In the genomic region with DNA sequence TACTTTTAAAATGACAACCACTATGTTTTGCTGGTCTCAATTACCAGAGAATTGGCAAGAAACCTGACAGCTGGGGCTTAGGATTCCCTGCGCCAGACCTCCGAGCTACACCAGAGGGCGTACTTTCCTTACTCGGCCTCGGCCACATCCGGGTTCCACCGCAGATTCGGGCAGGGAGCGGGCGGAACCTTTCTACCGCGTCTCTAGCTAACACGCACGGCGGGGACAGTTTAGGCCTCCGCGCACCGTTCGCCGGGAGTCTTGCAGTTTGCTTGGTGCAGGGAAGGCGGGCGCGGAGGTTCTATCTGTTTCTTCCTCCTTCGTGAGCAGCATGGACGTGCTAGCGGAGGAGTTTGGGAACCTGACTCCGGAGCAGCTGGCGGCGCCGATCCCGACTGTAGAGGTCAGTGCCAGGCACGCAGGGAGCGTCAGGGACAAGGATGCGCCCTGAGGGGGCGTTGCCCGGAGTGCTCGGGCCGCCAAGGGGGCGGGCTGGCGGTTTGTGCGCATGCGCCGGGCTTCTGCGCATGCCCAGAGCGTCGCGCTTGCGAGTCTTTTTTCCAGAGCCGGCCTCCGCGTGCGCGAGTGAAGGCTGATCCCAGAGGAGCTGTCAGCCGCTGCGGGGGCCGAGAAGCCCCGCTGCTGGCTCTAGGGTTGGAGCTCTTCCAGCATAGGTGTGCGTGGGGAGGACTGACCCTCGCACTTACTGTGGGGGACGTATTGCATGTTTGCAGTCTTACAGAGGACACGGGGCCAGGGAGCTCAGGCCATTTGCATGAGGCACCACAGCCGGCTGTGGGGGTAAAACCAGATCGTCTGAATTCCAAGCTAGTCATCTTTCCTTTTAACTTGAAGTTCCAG, we compare ENCODE assay signal across 8 cellular contexts. TPM values are rescaled to one million over a fixed set of nuclear protein-coding genes. Genes with fewer than 3 reads are reported as not detected.
DNase-seq lines count a peak whose midpoint lies in the region; ATAC-seq and TF ChIP-seq lines count a peak whose summit lies in the region.

TSS of gene POLR3B (plus strand) at position 200 of the 861 bp plus-strand sequence. CDS start at position 332, 132 bp downstream.

- H3K36me3 ChIP-seq in Caco-2 (ENCODE audit: control insufficient read depth, insufficient read depth, low read length) (no peaks in the 10 kb centered on the region), endocrine pancreas (ENCODE audit: control insufficient read depth, insufficient read depth, low read length) (no peaks in the 10 kb centered on the region), mesendoderm (ENCODE audit: control insufficient read depth, insufficient read depth, low read length) (no peaks in the 10 kb centered on the region)

- peak within 1 kb of the TSS; percentile 94 for H3K56ac ChIP-seq in mesendoderm (ENCODE audit: low read length)

- peak within 1 kb of the TSS; percentile 35 for H3K4me2 ChIP-seq in mesendoderm (ENCODE audit: low read length)

- H3K79me2 ChIP-seq in mesendoderm (ENCODE audit: control insufficient read depth, insufficient read depth, low read length) = peaks cover 8% of the 10 kb centered on the region

- no peak within 1 kb of the TSS for H4K5ac ChIP-seq in mesendoderm (ENCODE audit: low read length)

- peak within 1 kb of the TSS; percentile 24 for H3K18ac ChIP-seq in mesendoderm (ENCODE audit: low read length)

- no peak within 1 kb of the TSS for H2AK5ac ChIP-seq in mesendoderm (ENCODE audit: low read length)

- H3K36me3 Mint-ChIP-seq in Caco-2 (ENCODE audit: insufficient read depth, unreplicated experiment) = peaks cover 17% of the 10 kb centered on the region
- H3K36me3 Mint-ChIP-seq in activated CD8-positive, alpha-beta memory T cell treated with anti-CD3 and anti-CD28 coated beads, Interleukin-2, amount 10 ng/mL, durations not matched to agents 7 days and 5 days = no peaks in the 10 kb centered on the region

- H3K27me3 ChIP-seq in Caco-2 (replicated peaks; ENCODE audit: control insufficient read depth, insufficient read depth, low read length) (no peaks in the 10 kb centered on the region), endocrine pancreas (ENCODE audit: control insufficient read depth, insufficient read depth, low read length) (no peaks in the 10 kb centered on the region), mesendoderm (ENCODE audit: insufficient read depth, low read length, poor library complexity) (no peaks in the 10 kb centered on the region)

- H3K9ac ChIP-seq in endocrine pancreas (ENCODE audit: control insufficient read depth, insufficient read depth, low read length) (peak within 1 kb of the TSS; percentile 97), mesendoderm (ENCODE audit: low read length) (peak within 1 kb of the TSS; percentile 86)

- peak within 1 kb of the TSS; percentile 41 for H3K4ac ChIP-seq in mesendoderm (ENCODE audit: low read depth, low read length)

- no peak within 1 kb of the TSS for H3K4me3 Mint-ChIP-seq in Caco-2 (ENCODE audit: unreplicated experiment)
- peak within 1 kb of the TSS; percentile 86 for H3K4me3 Mint-ChIP-seq in activated CD8-positive, alpha-beta memory T cell treated with anti-CD3 and anti-CD28 coated beads, Interleukin-2, amount 10 ng/mL, durations not matched to agents 7 days and 5 days

- POLR2A ChIA-PET in Caco-2 (lab: Charles Lee) = interaction anchor here (0.5 to 1.8 kb wide), 20 partner anchors 11 to 912 kb away, joined by 3 to 8 read pairs (median 3); partner anchors contain the start of genes CKAP4, RIC8B and TMEM263

- TF ChIP-seq CTCF in Caco-2 (IDR thresholded peaks at IDR 0.05; ENCODE audit: insufficient read depth in 1 of 2, low read depth in 1 of 2, low read length in 1 of 2, severe bottlenecking in 1 of 2, unreplicated experiment in 1 of 2) = peak; percentile 82 to 91

- H3K9me3 Mint-ChIP-seq in Caco-2 (ENCODE audit: unreplicated experiment) = no peaks in the 10 kb centered on the region
- H3K9me3 Mint-ChIP-seq in activated CD8-positive, alpha-beta memory T cell treated with anti-CD3 and anti-CD28 coated beads, Interleukin-2, amount 10 ng/mL, durations not matched to agents 7 days and 5 days (ENCODE audit: low read depth) = no peaks in the 10 kb centered on the region

- H3K27ac ChIP-seq in mesendoderm (ENCODE audit: low read depth, low read length) = peak within 1 kb of the TSS; percentile 76

- CTCF ChIA-PET in Caco-2 (lab: Charles Lee) = interaction anchor here (0.6 to 1.9 kb wide), 18 partner anchors 12 to 1901 kb away, joined by 3 to 20 read pairs (median 4); partner anchors contain the start of genes CHST11, CKAP4 and TMEM263
- CTCF ChIA-PET in activated CD8-positive, alpha-beta memory T cell treated with anti-CD3 and anti-CD28 coated beads, Interleukin-2, amount 10 ng/mL, durations not matched to agents 7 days and 5 days (lab: Charles Lee) = interaction anchor here (0.6 to 3.0 kb wide), 33 partner anchors 9 to 748 kb away, joined by 3 to 18 read pairs (median 4); partner anchors contain the start of genes MTERF2 and TMEM263

- H3K4me3 ChIP-seq in Caco-2 (ENCODE audit: low read depth, low read length) = peak within 1 kb of the TSS; percentile 64
- H3K4me3 ChIP-seq in endocrine pancreas (ENCODE audit: control insufficient read depth, insufficient read depth, low read length) = peak within 1 kb of the TSS; percentile 87
- peak within 1 kb of the TSS; percentile 70 for H3K4me3 ChIP-seq in mesendoderm (ENCODE audit: low read length)

- intact Hi-C loops in Caco-2 (cut with micrococcal nuclease; ENCODE audit: unreplicated experiment) = loop anchor here (1.0 to 5.0 kb wide), 5 partner anchors 29 to 561 kb away; partner anchors contain the start of gene TCP11L2

- DNase-seq in Caco-2 (peak; percentile 94), HT1080 (ENCODE audit: low read depth) (peak; percentile 91), NOMO-1 (lab: John Stamatoyannopoulos, UW; ENCODE audit: unreplicated experiment in 2 of 2) (peak; percentile 91 to 93), mesendoderm (peak; percentile 96)
- DNase-seq in activated CD8-positive, alpha-beta memory T cell treated with anti-CD3 and anti-CD28 coated beads, Interleukin-2, amount 10 ng/mL, durations not matched to agents 7 days and 5 days = peak; percentile 97
- peak; percentile 89 for DNase-seq in stimulated activated CD8-positive, alpha-beta memory T cell treated with anti-CD3 and anti-CD28 coated beads, Interleukin-15, amount 100 ng/mL, for 1 hour (ENCODE audit: low read depth)

- no peak within 1 kb of the TSS for H4K8ac ChIP-seq in mesendoderm (ENCODE audit: low read depth, low read length)

- no peak within 1 kb of the TSS for H3K23ac ChIP-seq in mesendoderm (ENCODE audit: low read length)

- H2BK120ac ChIP-seq in mesendoderm (ENCODE audit: low read depth, low read length) = no peak within 1 kb of the TSS

- H2BK15ac ChIP-seq in mesendoderm (replicated peaks; ENCODE audit: low read depth) = no peak within 1 kb of the TSS

- ATAC-seq in GM21360 (IDR thresholded peaks at IDR 0.05; ENCODE audit: unreplicated experiment) = peak; percentile 90
- ATAC-seq in activated CD8-positive, alpha-beta memory T cell treated with anti-CD3 and anti-CD28 coated beads, Interleukin-2, amount 10 ng/mL, durations not matched to agents 7 days and 5 days = peak; percentile 91

- H3K27ac Mint-ChIP-seq in Caco-2 (ENCODE audit: unreplicated experiment) = peak within 1 kb of the TSS; percentile 94
- H3K27ac Mint-ChIP-seq in activated CD8-positive, alpha-beta memory T cell treated with anti-CD3 and anti-CD28 coated beads, Interleukin-2, amount 10 ng/mL, durations not matched to agents 7 days and 5 days = peak within 1 kb of the TSS; percentile 89

- H3K79me1 ChIP-seq in mesendoderm (ENCODE audit: low read length) = peaks cover 14% of the 10 kb centered on the region

- no peaks in the 10 kb centered on the region for H3K9me3 ChIP-seq in Caco-2
- H3K9me3 ChIP-seq in endocrine pancreas (ENCODE audit: control insufficient read depth, low read length) = no peaks in the 10 kb centered on the region

- TSS peak; percentile 85 for BruUV-seq in Caco-2 (replicated peaks; lab: Mats Ljungman, UMichigan)

- whole genome bisulfite sequencing in mesendoderm (ENCODE audit: extremely low coverage, insufficient coverage, low lambda C conversion rate) = no CpG with 5 or more reads among the region's 63 CpGs

- H3K27me3 Mint-ChIP-seq in Caco-2 (ENCODE audit: insufficient read depth, unreplicated experiment) = no peaks in the 10 kb centered on the region
- H3K27me3 Mint-ChIP-seq in activated CD8-positive, alpha-beta memory T cell treated with anti-CD3 and anti-CD28 coated beads, Interleukin-2, amount 10 ng/mL, durations not matched to agents 7 days and 5 days = no peaks in the 10 kb centered on the region

- peak within 1 kb of the TSS; percentile 9 for H2BK5ac ChIP-seq in mesendoderm (ENCODE audit: low read length)

- H3K4me1 Mint-ChIP-seq in Caco-2 (ENCODE audit: low read depth, unreplicated experiment) = peaks cover 13% of the 10 kb centered on the region
- peaks cover 13% of the 10 kb centered on the region for H3K4me1 Mint-ChIP-seq in activated CD8-positive, alpha-beta memory T cell treated with anti-CD3 and anti-CD28 coated beads, Interleukin-2, amount 10 ng/mL, durations not matched to agents 7 days and 5 days

- H3K4me1 ChIP-seq in Caco-2 (peaks cover 29% of the 10 kb centered on the region), endocrine pancreas (ENCODE audit: control insufficient read depth, insufficient read depth, low read length) (peaks cover 4% of the 10 kb centered on the region), mesendoderm (ENCODE audit: control insufficient read depth, low read depth, low read length) (peaks cover 1% of the 10 kb centered on the region)

RNA-seq across cellular contexts. Expression of gene POLR3B, which starts in this region (rescaled TPM):
- 13.7 and 13.9 TPM in 2 replicates for total RNA-seq in Caco-2 (2022)
- total RNA-seq in HT1080 (2014; rRNA removed; shearing (Covaris generic)) = 16.7 and 18.8 TPM in 2 replicates
- 10.5 and 13.9 TPM in 2 replicates for polyA plus RNA-seq in HT1080 (2015; cell fraction: cytosol; rRNA removed)
- 24.3 and 28.3 TPM in 2 replicates for polyA plus RNA-seq in HT1080 (2015; cell fraction: nucleus; rRNA removed)
- total RNA-seq in activated CD8-positive, alpha-beta memory T cell treated with anti-CD3 and anti-CD28 coated beads, Interleukin-2, amount 10 ng/mL, durations not matched to agents 7 days and 5 days = 1 to 10 TPM; 3.7 to 6.3 TPM
- polyA plus RNA-seq in mesendoderm (2013, experiment 1 of 2) = 11.4 TPM
- 11.4 TPM for polyA plus RNA-seq in mesendoderm (2013, experiment 2 of 2)

Comparison
In these comparisons a context has a peak if more than half of its experiments do, and no peak if none do; other contexts are left out.
1. Peak in every context shown above with its lines: DNase-seq, ATAC-seq, H3K4me3 ChIP-seq and H3K27ac ChIP-seq.